Comparison of ENCODE assay signal across 16 cellular contexts in the genomic region with DNA sequence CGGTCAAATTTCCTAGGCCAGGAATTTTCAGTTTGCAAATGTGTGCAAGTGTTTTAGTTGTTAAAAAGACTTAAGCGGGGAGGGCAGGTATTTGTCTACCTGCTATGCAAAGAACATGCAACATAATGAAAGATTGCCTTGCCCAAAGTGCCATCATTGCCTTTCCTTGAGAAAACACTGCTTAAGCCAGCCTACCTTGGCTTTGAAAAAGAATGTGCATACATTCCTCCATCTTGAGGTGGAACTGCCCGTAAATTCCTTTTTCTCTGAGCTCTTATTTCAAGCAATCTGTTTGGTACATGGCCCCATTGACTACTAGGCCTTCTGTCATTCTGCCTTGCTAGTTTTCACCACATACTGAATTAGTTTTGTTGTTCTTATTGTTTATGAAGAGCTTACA. TPM values are rescaled to one million over a fixed set of nuclear protein-coding genes. Genes with fewer than 3 reads are reported as not detected.
DNase-seq lines count a peak whose midpoint lies in the region; ATAC-seq, FAIRE-seq and TF ChIP-seq lines count a peak whose summit lies in the region.
"Had no signal": no experiment of that assay in that cellular context is flagged by ENCODE, and none has a peak within 500 bp of the region (broad histone marks: within the 10 kb centered on the region; RNA-seq: fewer than 3 reads in every experiment).

No MANE protein-coding gene starts in this region.

- no peak overlapping the region for H4K8ac ChIP-seq in mesendoderm (ENCODE audit: low read depth, low read length)

- POLR2A ChIA-PET in K562 (lab: Yijun Ruan, JAX): interaction anchor here (0.5 to 1.4 kb wide), 6 partner anchors 9 to 578 kb away, joined by 3 to 6 read pairs (median 4); no protein-coding TSS in a partner anchor

- H2BK5ac ChIP-seq in mesendoderm (ENCODE audit: low read length): no peak overlapping the region

- in situ Hi-C loops in K562 (cut with MboI): no loop called here

- no peaks in the 10 kb centered on the region for H3K27me3 Mint-ChIP-seq in activated naive CD4-positive, alpha-beta T cell treated with anti-CD3 and anti-CD28 coated beads, Interleukin-2, amount 10 ng/mL, durations not matched to agents 7 days and 5 days
- no peaks in the 10 kb centered on the region for H3K27me3 Mint-ChIP-seq in Calu3 (ENCODE audit: unreplicated experiment)
- H3K27me3 Mint-ChIP-seq: CD4-positive, alpha-beta T cell had no signal

- peaks cover 94% of the 10 kb centered on the region for H3K36me3 ChIP-seq in K562 (ENCODE audit: control insufficient read depth, insufficient read depth, low read length)
- no peaks in the 10 kb centered on the region for H3K36me3 ChIP-seq in mesendoderm (ENCODE audit: control insufficient read depth, insufficient read depth, low read length)

- H3K4ac ChIP-seq in mesendoderm (ENCODE audit: low read depth, low read length): no peak overlapping the region

- no peaks in the 10 kb centered on the region for H3K9me3 Mint-ChIP-seq in activated naive CD4-positive, alpha-beta T cell treated with anti-CD3 and anti-CD28 coated beads, Interleukin-2, amount 10 ng/mL, durations not matched to agents 7 days and 5 days
- peaks cover 9% of the 10 kb centered on the region for H3K9me3 Mint-ChIP-seq in Calu3 (ENCODE audit: low read depth, unreplicated experiment)
- H3K9me3 Mint-ChIP-seq: CD4-positive, alpha-beta T cell had no signal

- TF ChIP-seq POLR2A in K562 (conservative IDR thresholded peaks at IDR 0.05): no peak

- H3K4me3 Mint-ChIP-seq in activated naive CD4-positive, alpha-beta T cell treated with anti-CD3 and anti-CD28 coated beads, Interleukin-2, amount 10 ng/mL, durations not matched to agents 7 days and 5 days: no peak overlapping the region
- H3K4me3 Mint-ChIP-seq in Calu3 (ENCODE audit: low read depth, unreplicated experiment): no peak overlapping the region
- H3K4me3 Mint-ChIP-seq: CD4-positive, alpha-beta T cell had no signal

- H3K4me1 ChIP-seq in K562 (replicated peaks in 1 of 2; ENCODE audit: control insufficient read depth in 2 of 2, insufficient read depth in 2 of 2, low read length in 2 of 2): no peaks in the 10 kb centered on the region
- H3K4me1 ChIP-seq in mesendoderm (ENCODE audit: control insufficient read depth, low read depth, low read length): no peaks in the 10 kb centered on the region
- H3K4me1 ChIP-seq: A549 had no signal

- DNase-seq in activated naive CD4-positive, alpha-beta T cell treated with anti-CD3 and anti-CD28 coated beads, Interleukin-2, amount 10 ng/mL, durations not matched to agents 7 days and 5 days: no peak
- DNase-seq in activated naive CD4-positive, alpha-beta T cell treated with anti-CD3 and anti-CD28 coated beads, Interleukin-2, amount 50 U/mL, for 16 hours: no peak
- DNase-seq in K562 (ENCODE audit: extremely low read depth in 1 of 4, low spot score in 3 of 4) (no peak), mesendoderm (peak; percentile 52), Calu3 (no peak), NCI-H748 (lab: John Stamatoyannopoulos, UW; ENCODE audit: unreplicated experiment) (no peak)
- DNase-seq: AML-193; CD4-positive, alpha-beta T cell; DMS79 treated with DMSO at 0.1 percent for 48 hours; GF-D8; HCEC 1CT had no signal

- TF ChIP-seq EP300 in K562 (IDR thresholded peaks at IDR 0.05; ENCODE audit: low read length): no peak

- H3K36me3 Mint-ChIP-seq in activated naive CD4-positive, alpha-beta T cell treated with anti-CD3 and anti-CD28 coated beads, Interleukin-2, amount 10 ng/mL, durations not matched to agents 7 days and 5 days: peaks cover 37% of the 10 kb centered on the region
- H3K36me3 Mint-ChIP-seq in Calu3 (ENCODE audit: insufficient read depth, unreplicated experiment): peaks cover 66% of the 10 kb centered on the region

- H3K79me1 ChIP-seq in mesendoderm (ENCODE audit: low read length): peaks cover 5% of the 10 kb centered on the region

- H4K20me1 ChIP-seq in K562 (replicated peaks; ENCODE audit: control insufficient read depth, insufficient read depth, low read length): no peaks in the 10 kb centered on the region

- H2BK120ac ChIP-seq in mesendoderm (ENCODE audit: low read depth, low read length): no peak overlapping the region

- H3K4me2 ChIP-seq in K562 (ENCODE audit: insufficient read depth, low read length): no peak overlapping the region
- H3K4me2 ChIP-seq in mesendoderm (ENCODE audit: low read length): no peak overlapping the region
- H3K4me2 ChIP-seq: A549 had no signal

- peak overlapping the region; percentile 6 for H3K27ac Mint-ChIP-seq in activated naive CD4-positive, alpha-beta T cell treated with anti-CD3 and anti-CD28 coated beads, Interleukin-2, amount 10 ng/mL, durations not matched to agents 7 days and 5 days
- H3K27ac Mint-ChIP-seq in Calu3 (ENCODE audit: unreplicated experiment): no peak overlapping the region
- H3K27ac Mint-ChIP-seq: CD4-positive, alpha-beta T cell had no signal

- H3K9ac ChIP-seq in K562 (ENCODE audit: insufficient read depth in 1 of 2, low read depth in 2 of 2, low read length in 2 of 2) (no peak overlapping the region), mesendoderm (ENCODE audit: low read length) (no peak overlapping the region)

- H3K79me2 ChIP-seq in K562 (ENCODE audit: control insufficient read depth, insufficient read depth, low read length): peaks cover 56% of the 10 kb centered on the region
- peaks cover 12% of the 10 kb centered on the region for H3K79me2 ChIP-seq in mesendoderm (ENCODE audit: control insufficient read depth, insufficient read depth, low read length)

- FAIRE-seq in K562 (lab: Jason Lieb, UNC): no peak
- FAIRE-seq: A549, H54 had no signal

- H3K27me3 ChIP-seq in K562 (ENCODE audit: control insufficient read depth in 2 of 2, insufficient read depth in 2 of 2, low read length in 2 of 2) (no peaks in the 10 kb centered on the region), mesendoderm (ENCODE audit: insufficient read depth, low read length, poor library complexity) (no peaks in the 10 kb centered on the region)

- TF ChIP-seq RAD21 in K562 (CRISPR knock-in tag; conservative IDR thresholded peaks at IDR 0.05 in 1 of 2, IDR thresholded peaks at IDR 0.05 in 1 of 2): no peak

- no peak overlapping the region for H2AFZ ChIP-seq in K562 (ENCODE audit: low read depth, low read length)

- no peak overlapping the region for H3K18ac ChIP-seq in mesendoderm (ENCODE audit: low read length)

- H2BK15ac ChIP-seq in mesendoderm (replicated peaks; ENCODE audit: low read depth): no peak overlapping the region

- no peak overlapping the region for H4K5ac ChIP-seq in mesendoderm (ENCODE audit: low read length)

- no peaks in the 10 kb centered on the region for H3K9me1 ChIP-seq in K562 (ENCODE audit: control insufficient read depth, insufficient read depth, low read length)

- no peak overlapping the region for H3K27ac ChIP-seq in K562 (ENCODE audit: extremely low read depth, low read depth, low read length)
- no peak overlapping the region for H3K27ac ChIP-seq in mesendoderm (ENCODE audit: low read depth, low read length)
- H3K27ac ChIP-seq: 22Rv1, A549, C4-2B had no signal

- TF ChIP-seq CTCF in K562 (IDR thresholded peaks at IDR 0.05 in 2 of 3, conservative IDR thresholded peaks at IDR 0.05 in 1 of 3; ENCODE audit: insufficient read depth in 2 of 3, low read depth in 1 of 3, low read length in 3 of 3) (no peak), Calu3 (IDR thresholded peaks at IDR 0.05; ENCODE audit: unreplicated experiment) (no peak)

- H3K4me1 Mint-ChIP-seq in activated naive CD4-positive, alpha-beta T cell treated with anti-CD3 and anti-CD28 coated beads, Interleukin-2, amount 10 ng/mL, durations not matched to agents 7 days and 5 days: no peaks in the 10 kb centered on the region
- H3K4me1 Mint-ChIP-seq in Calu3 (ENCODE audit: low read depth, unreplicated experiment): peaks cover 45% of the 10 kb centered on the region

- CTCF ChIA-PET in activated naive CD4-positive, alpha-beta T cell treated with anti-CD3 and anti-CD28 coated beads, Interleukin-2, amount 10 ng/mL, durations not matched to agents 7 days and 5 days (lab: Charles Lee): no interaction called here
- CTCF ChIA-PET in K562 (lab: Yijun Ruan, JAX; ENCODE audit: low intra/inter-chr PET ratio): no interaction called here
- CTCF ChIA-PET in Calu3 (lab: Charles Lee): interaction anchor here (0.8 kb wide), 1 partner anchor 53 kb away, joined by 3 read pairs; no protein-coding TSS in a partner anchor

- H3K23ac ChIP-seq in mesendoderm (ENCODE audit: low read length): no peak overlapping the region

- no peaks in the 10 kb centered on the region for H3K9me3 ChIP-seq in K562 (replicated peaks; ENCODE audit: control insufficient read depth, insufficient read depth, low read depth, low read length)
- H3K9me3 ChIP-seq: A549 had no signal

- intact Hi-C loops in K562 (cut with micrococcal nuclease): no loop called here
- intact Hi-C loops in Calu3 (cut with micrococcal nuclease; ENCODE audit: unreplicated experiment): no loop called here

- no peak overlapping the region for H2AK5ac ChIP-seq in mesendoderm (ENCODE audit: low read length)

- no peak overlapping the region for H3K4me3 ChIP-seq in K562
- no peak overlapping the region for H3K4me3 ChIP-seq in mesendoderm (ENCODE audit: low read length)
- H3K4me3 ChIP-seq: A549 had no signal

- 94% methylated on average over 3 of the region's 3 CpGs for WGBS in K562 (ENCODE audit: insufficient coverage, low coverage, missing lambda C conversion rate)
- no CpG with 5 or more reads among the region's 3 CpGs for WGBS in mesendoderm (ENCODE audit: extremely low coverage, insufficient coverage, low lambda C conversion rate)

- H3K56ac ChIP-seq in mesendoderm (ENCODE audit: low read length): no peak overlapping the region

- ATAC-seq in K562: no peak
- no peak for ATAC-seq in GM21825 (IDR thresholded peaks at IDR 0.05; ENCODE audit: unreplicated experiment)
- ATAC-seq: A549 had no signal

- BruUV-seq in K562 (replicated peaks; lab: Mats Ljungman, UMichigan): TSS peak; percentile 9
- BruUV-seq in Calu3 (replicated peaks; lab: Mats Ljungman, UMichigan): no TSS peak

RNA-seq across cellular contexts. Expression of gene BZW2, which starts 29.3 kb away (rescaled TPM):
- total RNA-seq in K562 (2011; cell fraction: chromatin; rRNA removed; ENCODE audit: low replicate concordance): 46.8 and 66.2 TPM in 2 replicates
- total RNA-seq in K562 (2011; cell fraction: nucleolus; rRNA removed): 32.0 and 35.4 TPM in 2 replicates
- total RNA-seq in K562 (2011; cell fraction: nucleoplasm; rRNA removed): 50.6 and 71.3 TPM in 2 replicates
- 133 and 168 TPM in 2 replicates for total RNA-seq in K562 (2014; rRNA removed)
- 188 and 204 TPM in 2 replicates for total RNA-seq in K562 (2014; rRNA removed; fragmentation: Illumina TruSeq; extraction: Trizol)
- 163 and 167 TPM in 2 replicates for total RNA-seq in K562 (2015; rRNA removed; fragmentation: Illumina TruSeq; extraction: Trizol)
- 146 and 159 TPM in 2 replicates for total RNA-seq in K562 (2021)
- polyA plus RNA-seq in K562 (2011; rRNA removed): 140 and 155 TPM in 2 replicates
- polyA plus RNA-seq in K562 (2011; cell fraction: cytosol; rRNA removed): 65.1 and 82.4 TPM in 2 replicates
- polyA plus RNA-seq in K562 (2011; cell fraction: nucleus; rRNA removed): 52.4 and 74.8 TPM in 2 replicates
- polyA plus RNA-seq in K562 (2012): 130 and 147 TPM in 2 replicates
- 222 and 244 TPM in 2 replicates for polyA plus RNA-seq in K562 (2014; fragmentation: Illumina TruSeq; extraction: Trizol)
- polyA plus RNA-seq in K562 (2014; fragmentation: Nextera tagmentation; extraction: Ambion mirVana): 100 to 1,000 TPM; 251 to 316 TPM
- polyA plus RNA-seq in K562 (2014; rRNA removed): 137 and 173 TPM in 2 replicates
- 77.1 and 82.6 TPM in 2 replicates for polyA minus RNA-seq in K562 (2011; rRNA and poly(A)+ RNA removed)
- polyA minus RNA-seq in K562 (2011; cell fraction: cytosol; rRNA and poly(A)+ RNA removed): 80.0 and 90.3 TPM in 2 replicates
- polyA minus RNA-seq in K562 (2011; cell fraction: nucleus; rRNA and poly(A)+ RNA removed): 16.7 and 29.4 TPM in 2 replicates
- 92.1 TPM for polyA plus RNA-seq in mesendoderm (2013, experiment 1 of 2)
- polyA plus RNA-seq in mesendoderm (2013, experiment 2 of 2): 94.1 TPM
- 185 and 194 TPM in 2 replicates for total RNA-seq in Calu3 (2022)

RNA-seq across cellular contexts. Expression of gene ANKMY2, which starts 29.7 kb away (rescaled TPM):
- total RNA-seq in K562 (2011; cell fraction: chromatin; rRNA removed; ENCODE audit: low replicate concordance): 32.4 and 48.1 TPM in 2 replicates
- total RNA-seq in K562 (2011; cell fraction: nucleolus; rRNA removed): 19.8 and 24.7 TPM in 2 replicates
- 20.9 and 23.6 TPM in 2 replicates for total RNA-seq in K562 (2011; cell fraction: nucleoplasm; rRNA removed)
- total RNA-seq in K562 (2014; rRNA removed): 41.1 and 41.4 TPM in 2 replicates
- 57.0 and 64.3 TPM in 2 replicates for total RNA-seq in K562 (2014; rRNA removed; fragmentation: Illumina TruSeq; extraction: Trizol)
- 48.7 and 52.6 TPM in 2 replicates for total RNA-seq in K562 (2015; rRNA removed; fragmentation: Illumina TruSeq; extraction: Trizol)
- total RNA-seq in K562 (2021): 43.7 and 44.0 TPM in 2 replicates
- 58.5 and 71.5 TPM in 2 replicates for polyA plus RNA-seq in K562 (2011; rRNA removed)
- 17.1 and 33.8 TPM in 2 replicates for polyA plus RNA-seq in K562 (2011; cell fraction: cytosol; rRNA removed)
- 37.1 and 45.7 TPM in 2 replicates for polyA plus RNA-seq in K562 (2011; cell fraction: nucleus; rRNA removed)
- 42.1 and 43.9 TPM in 2 replicates for polyA plus RNA-seq in K562 (2012)
- polyA plus RNA-seq in K562 (2014; fragmentation: Illumina TruSeq; extraction: Trizol): 45.7 and 48.8 TPM in 2 replicates
- 10 to 100 TPM; 38.9 to 70.3 TPM for polyA plus RNA-seq in K562 (2014; fragmentation: Nextera tagmentation; extraction: Ambion mirVana)
- polyA plus RNA-seq in K562 (2014; rRNA removed): 45.7 and 48.4 TPM in 2 replicates
- 78.8 and 85.3 TPM in 2 replicates for polyA minus RNA-seq in K562 (2011; rRNA and poly(A)+ RNA removed)
- 22.1 and 26.2 TPM in 2 replicates for polyA minus RNA-seq in K562 (2011; cell fraction: cytosol; rRNA and poly(A)+ RNA removed)
- 21.3 and 34.0 TPM in 2 replicates for polyA minus RNA-seq in K562 (2011; cell fraction: nucleus; rRNA and poly(A)+ RNA removed)
- polyA plus RNA-seq in mesendoderm (2013, experiment 1 of 2): 6.3 TPM
- 6.5 TPM for polyA plus RNA-seq in mesendoderm (2013, experiment 2 of 2)
- 29.9 and 32.5 TPM in 2 replicates for total RNA-seq in Calu3 (2022)
